8 cellular contexts compared by ENCODE assay signal in the genomic region with DNA sequence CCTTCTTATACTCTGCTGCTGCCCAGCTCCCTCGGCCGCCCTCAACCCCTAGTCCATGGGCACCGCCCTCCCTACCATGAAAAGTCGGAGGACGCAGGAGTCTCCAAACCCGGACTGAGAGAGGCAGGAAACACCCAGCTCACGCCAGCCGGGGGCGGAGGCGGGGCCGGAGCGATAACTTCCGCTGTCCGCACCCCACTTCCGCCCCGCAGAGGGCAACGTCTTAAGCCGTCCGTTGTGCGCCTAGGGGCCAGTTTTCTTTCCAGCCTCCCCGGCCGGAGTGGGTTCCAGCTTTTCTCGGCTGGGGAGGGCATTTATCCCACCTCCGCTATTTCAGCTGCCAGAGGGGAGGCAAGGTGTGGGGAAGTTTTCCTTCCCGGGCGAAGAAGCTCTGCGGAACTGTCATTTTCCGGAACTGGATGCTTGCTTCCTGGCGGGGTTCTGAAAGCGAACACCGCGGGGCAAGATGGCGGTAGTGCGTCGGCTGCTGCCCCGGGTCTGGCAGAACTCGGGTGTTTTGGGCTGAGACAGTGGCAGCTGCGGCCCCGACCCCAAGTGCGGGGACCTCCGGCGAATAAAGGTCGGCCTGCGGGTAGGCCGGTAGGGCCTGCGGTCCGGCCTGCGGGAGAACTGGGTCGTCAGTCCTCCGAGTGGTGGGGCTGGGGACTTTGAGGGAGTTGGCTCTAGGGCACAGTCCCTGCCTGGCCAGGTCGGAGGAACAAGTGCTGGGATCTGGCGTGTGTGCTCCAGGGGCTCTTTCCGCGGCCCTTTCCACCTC. TPM values are rescaled to one million over a fixed set of nuclear protein-coding genes. Genes with fewer than 3 reads are reported as not detected.
DNase-seq lines count a peak whose midpoint lies in the region; ATAC-seq and TF ChIP-seq lines count a peak whose summit lies in the region.

A gene with protein sequence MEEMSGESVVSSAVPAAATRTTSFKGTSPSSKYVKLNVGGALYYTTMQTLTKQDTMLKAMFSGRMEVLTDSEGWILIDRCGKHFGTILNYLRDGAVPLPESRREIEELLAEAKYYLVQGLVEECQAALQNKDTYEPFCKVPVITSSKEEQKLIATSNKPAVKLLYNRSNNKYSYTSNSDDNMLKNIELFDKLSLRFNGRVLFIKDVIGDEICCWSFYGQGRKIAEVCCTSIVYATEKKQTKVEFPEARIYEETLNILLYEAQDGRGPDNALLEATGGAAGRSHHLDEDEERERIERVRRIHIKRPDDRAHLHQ (minus strand): TSS at position 116 of the 778 bp plus-strand sequence. CDS start 38 bp downstream, at position 78.
A gene with protein sequence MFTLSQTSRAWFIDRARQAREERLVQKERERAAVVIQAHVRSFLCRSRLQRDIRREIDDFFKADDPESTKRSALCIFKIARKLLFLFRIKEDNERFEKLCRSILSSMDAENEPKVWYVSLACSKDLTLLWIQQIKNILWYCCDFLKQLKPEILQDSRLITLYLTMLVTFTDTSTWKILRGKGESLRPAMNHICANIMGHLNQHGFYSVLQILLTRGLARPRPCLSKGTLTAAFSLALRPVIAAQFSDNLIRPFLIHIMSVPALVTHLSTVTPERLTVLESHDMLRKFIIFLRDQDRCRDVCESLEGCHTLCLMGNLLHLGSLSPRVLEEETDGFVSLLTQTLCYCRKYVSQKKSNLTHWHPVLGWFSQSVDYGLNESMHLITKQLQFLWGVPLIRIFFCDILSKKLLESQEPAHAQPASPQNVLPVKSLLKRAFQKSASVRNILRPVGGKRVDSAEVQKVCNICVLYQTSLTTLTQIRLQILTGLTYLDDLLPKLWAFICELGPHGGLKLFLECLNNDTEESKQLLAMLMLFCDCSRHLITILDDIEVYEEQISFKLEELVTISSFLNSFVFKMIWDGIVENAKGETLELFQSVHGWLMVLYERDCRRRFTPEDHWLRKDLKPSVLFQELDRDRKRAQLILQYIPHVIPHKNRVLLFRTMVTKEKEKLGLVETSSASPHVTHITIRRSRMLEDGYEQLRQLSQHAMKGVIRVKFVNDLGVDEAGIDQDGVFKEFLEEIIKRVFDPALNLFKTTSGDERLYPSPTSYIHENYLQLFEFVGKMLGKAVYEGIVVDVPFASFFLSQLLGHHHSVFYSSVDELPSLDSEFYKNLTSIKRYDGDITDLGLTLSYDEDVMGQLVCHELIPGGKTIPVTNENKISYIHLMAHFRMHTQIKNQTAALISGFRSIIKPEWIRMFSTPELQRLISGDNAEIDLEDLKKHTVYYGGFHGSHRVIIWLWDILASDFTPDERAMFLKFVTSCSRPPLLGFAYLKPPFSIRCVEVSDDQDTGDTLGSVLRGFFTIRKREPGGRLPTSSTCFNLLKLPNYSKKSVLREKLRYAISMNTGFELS (plus strand): TSS at position 450 of the 778 bp plus-strand sequence. CDS start 5,918 bp downstream, outside the sequence.

- H3K4me3 ChIP-seq in A673 (ENCODE audit: low read depth, low read length, poor library complexity, severe bottlenecking) (peak within 1 kb of the TSS; percentile 89), body of pancreas (peak within 1 kb of the TSS; percentile 28 to 88), iPS-11a (ENCODE audit: low read depth, low read length) (peak within 1 kb of the TSS; percentile 93), skeletal muscle cell (ENCODE audit: low read depth, low read length) (peak within 1 kb of the TSS; percentile 99)

- ATAC-seq in GM18870 (IDR thresholded peaks at IDR 0.05; ENCODE audit: unreplicated experiment) = peak; percentile 79
- peak; percentile 80 for ATAC-seq in HG03103 (IDR thresholded peaks at IDR 0.05; ENCODE audit: low read depth, unreplicated experiment)
- peak; percentile 98 for ATAC-seq in body of pancreas

- DNase-seq in A673 (ENCODE audit: low spot score) = peak; percentile 93
- peak; percentile 89 for DNase-seq in NCI-H2171 (lab: John Stamatoyannopoulos, UW)
- DNase-seq in UCSD-AML1 (lab: John Stamatoyannopoulos, UW; ENCODE audit: unreplicated experiment) = peak; percentile 90
- DNase-seq in body of pancreas = peak; percentile 83 to 88 (median 86)
- peak; percentile 70 for DNase-seq in skeletal muscle cell (ENCODE audit: low read depth)

- H3K9me3 ChIP-seq in A673 (ENCODE audit: low read depth, low read length, poor library complexity, severe bottlenecking) = no peaks in the 10 kb centered on the region
- H3K9me3 ChIP-seq in body of pancreas = no peaks in the 10 kb centered on the region

- POLR2A ChIA-PET in A673 (lab: Charles Lee; ENCODE audit: low non-redundant PET) = no interaction called here

- TF ChIP-seq CTCF in A673 (conservative IDR thresholded peaks at IDR 0.05; ENCODE audit: low read depth, low read length) = no peak
- TF ChIP-seq CTCF in body of pancreas (IDR thresholded peaks at IDR 0.05) = peak in 3 of 7 experiments; percentile 22 to 35 (median 29)

- CTCF ChIA-PET in A673 (lab: Charles Lee) = interaction anchor here (0.7 to 1.0 kb wide), 2 partner anchors 43 to 330 kb away, joined by 3 read pairs; no protein-coding TSS in a partner anchor

- H3K4me1 ChIP-seq in A673 (ENCODE audit: insufficient read depth, low read length, poor library complexity, severe bottlenecking) (peaks cover 17% of the 10 kb centered on the region), body of pancreas (peaks cover 30% of the 10 kb centered on the region)

- 0 to 1% methylated on average over 49 to 54 of the region's 54 CpGs for WGBS in body of pancreas, 2 donors

- H3K36me3 ChIP-seq in A673 (ENCODE audit: insufficient read depth, low read length, poor library complexity, severe bottlenecking) (no peaks in the 10 kb centered on the region), body of pancreas (replicated peaks in 1 of 2; ENCODE audit: insufficient read depth in 1 of 2, low read depth in 2 of 2) (no peaks in the 10 kb centered on the region)

- intact Hi-C loops in A673 (cut with micrococcal nuclease; ENCODE audit: unreplicated experiment) (loop anchor here (5.0 kb wide), 1 partner anchor 45 kb away; no protein-coding TSS in a partner anchor), body of pancreas (cut with DNase I) (no loop called here)

- H3K27ac ChIP-seq in A673 (ENCODE audit: low read depth, low read length, poor library complexity, severe bottlenecking) (peak within 1 kb of the TSS; percentile 99), body of pancreas (peak within 1 kb of the TSS; percentile 84 to 96 (median 92))

- peak in 2 of 3 donors; percentile 74 to 81 for TF ChIP-seq POLR2A in body of pancreas (IDR thresholded peaks at IDR 0.05)

- H3K27me3 ChIP-seq in A673 (replicated peaks; ENCODE audit: insufficient read depth, low read depth, low read length, poor library complexity) (no peaks in the 10 kb centered on the region), body of pancreas (no peaks in the 10 kb centered on the region)

- no TSS peak for BruUV-seq in A673 (replicated peaks; lab: Mats Ljungman, UMichigan)

RNA-seq across cellular contexts. Expression of the first gene that starts in this region (rescaled TPM):
- total RNA-seq in A673 (2021) (54.5 and 55.2 TPM in 2 replicates), body of pancreas (10 to 100 TPM; 18.2 to 28.3 TPM)

RNA-seq across cellular contexts. Expression of the second gene that starts in this region (rescaled TPM):
- total RNA-seq in A673 (2021) = 29.2 and 31.7 TPM in 2 replicates
- 10 to 100 TPM; 18.9 to 33.9 TPM for total RNA-seq in body of pancreas

Comparison
In these comparisons a context has a peak if more than half of its experiments do, and no peak if none do; other contexts are left out.
1. Peak in every context shown above with its lines: DNase-seq, ATAC-seq, H3K4me3 ChIP-seq and H3K27ac ChIP-seq.